ENCODE assay signal across 9 cellular contexts in the genomic region with DNA sequence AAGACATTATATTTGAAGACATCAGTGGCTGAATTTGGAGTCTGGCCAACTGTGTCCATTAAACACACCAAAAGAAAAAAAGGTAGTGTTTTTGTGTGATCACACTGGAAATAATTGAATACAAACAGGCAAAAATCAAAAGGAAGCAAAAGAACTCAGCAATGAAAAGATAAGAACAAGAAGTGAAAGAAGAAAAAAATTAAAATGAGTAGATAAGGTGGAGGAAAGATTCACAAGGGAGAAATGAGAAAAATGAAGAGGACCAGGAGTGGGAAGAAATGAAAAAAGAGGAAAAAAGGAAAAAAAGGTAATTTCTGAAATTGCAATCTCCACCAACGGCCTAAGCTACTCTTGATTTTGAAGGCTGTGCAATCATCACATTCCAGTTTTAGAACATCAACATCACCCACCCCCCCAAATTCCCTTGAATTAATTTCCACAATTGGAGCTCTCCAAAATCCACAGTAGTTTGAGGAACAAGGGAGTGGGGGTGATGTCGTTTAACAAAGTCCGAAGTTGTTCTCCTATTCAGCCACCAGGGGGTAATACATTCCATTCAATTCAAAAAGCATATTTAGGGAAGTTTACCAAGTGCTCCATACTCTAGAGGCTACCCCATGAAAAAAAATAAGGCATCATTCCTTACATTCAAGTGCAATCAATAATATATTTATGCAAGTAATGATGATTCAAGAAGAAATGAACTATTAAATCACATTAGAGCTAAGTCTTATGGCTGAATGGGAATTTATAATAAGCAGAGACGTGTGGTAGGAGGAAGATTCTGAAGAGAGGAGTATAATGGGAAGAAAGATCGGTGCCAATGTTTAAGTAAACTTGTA. TPM values are rescaled to one million over a fixed set of nuclear protein-coding genes. Genes with fewer than 3 reads are reported as not detected.
A peak's percentile ranks its signal among the peaks of the same experiment; 100 is the strongest.
DNase-seq lines count a peak whose midpoint lies in the region; ATAC-seq and TF ChIP-seq lines count a peak whose summit lies in the region.
"Had no signal": no experiment of that assay in that cellular context is flagged by ENCODE, and none has a peak within 500 bp of the region (broad histone marks: within the 10 kb centered on the region; RNA-seq: fewer than 3 reads in every experiment).

No MANE protein-coding gene starts in this region.

- H3K4me3 ChIP-seq in HCT116 (replicated peaks in 1 of 2; ENCODE audit: low read depth in 1 of 2, low read length in 2 of 2) (no peak overlapping the region), coronary artery (no peak overlapping the region), lower lobe of right lung (no peak overlapping the region)

- peak; percentile 62 for DNase-seq in DMS 273 (lab: John Stamatoyannopoulos, UW; ENCODE audit: unreplicated experiment)
- peak; percentile 54 for DNase-seq in HCT116 (ENCODE audit: low read depth, low spot score)
- DNase-seq in NCI-H82 treated with DMSO at 0.1 percent for 48 hours (lab: John Stamatoyannopoulos, UW; ENCODE audit: unreplicated experiment), result peak; percentile 22
- DNase-seq in coronary artery (ENCODE audit: low spot score), result no peak
- no peak for DNase-seq in lower lobe of right lung
- DNase-seq in stimulated activated CD4-positive, alpha-beta T cell treated with anti-CD3 and anti-CD28 coated beads, Interleukin-4, amount 100 ng/mL, for 4 hours, result no peak
- DNase-seq: T-cell had no signal

- RAD21 ChIA-PET in HCT116 (lab: Charles Lee; ENCODE audit: low non-redundant PET in 1 of 2, low total read pairs in 2 of 2, uncharacterized antibody in 2 of 2, unreplicated experiment in 2 of 2), result no interaction called here

- no peaks in the 10 kb centered on the region for H3K9me2 ChIP-seq in HCT116 (ENCODE audit: insufficient read depth)

- CTCF ChIA-PET in HCT116 (lab: Charles Lee), result interaction anchor here (0.7 to 2.0 kb wide), 6 partner anchors 14 to 139 kb away, joined by 3 to 14 read pairs (median 4); a partner anchor contains a TSS

- H2AFZ ChIP-seq in HCT116 (ENCODE audit: low read depth, low read length, poor library complexity, severe bottlenecking), result peak overlapping the region; percentile 33

- TF ChIP-seq RAD21 in HCT116 (IDR thresholded peaks at IDR 0.05; ENCODE audit: low read depth), result peak; percentile 86

- no TSS peak for BruUV-seq in HCT116 (replicated peaks; lab: Mats Ljungman, UMichigan)

- no peaks in the 10 kb centered on the region for H3K36me3 ChIP-seq in HCT116 (ENCODE audit: control insufficient read depth in 1 of 2, insufficient read depth in 2 of 2, low read length in 2 of 2)
- no peaks in the 10 kb centered on the region for H3K36me3 ChIP-seq in lower lobe of right lung

- H3K4me2 ChIP-seq in HCT116 (ENCODE audit: low read length), result no peak overlapping the region

- H3K79me2 ChIP-seq in HCT116 (ENCODE audit: insufficient read depth, low read length), result no peaks in the 10 kb centered on the region

- ATAC-seq in HCT116 (peak; percentile 94), lower lobe of right lung (peak; percentile 81 to 89), HG02870 (IDR thresholded peaks at IDR 0.05; ENCODE audit: unreplicated experiment) (no peak), HG03439 (IDR thresholded peaks at IDR 0.05; ENCODE audit: unreplicated experiment) (no peak)

- H3K9ac ChIP-seq in HCT116 (ENCODE audit: low read length), result no peak overlapping the region

- no peak for TF ChIP-seq POLR2A in HCT116 (IDR thresholded peaks at IDR 0.05; ENCODE audit: borderline replicate concordance, extremely low read depth, insufficient read depth, insufficient read length)

- H3K27me3 ChIP-seq in HCT116 (ENCODE audit: insufficient read depth, low read length) (no peaks in the 10 kb centered on the region), lower lobe of right lung (ENCODE audit: low read depth) (no peaks in the 10 kb centered on the region)

- intact Hi-C loops in HCT116 (cut with micrococcal nuclease), result loop anchor here (1.0 to 2.0 kb wide), 3 partner anchors 125 to 322 kb away; no protein-coding TSS in a partner anchor
- intact Hi-C loops in lower lobe of right lung (cut with DNase I), result no loop called here

- no peak overlapping the region for H3K27ac ChIP-seq in HCT116 (ENCODE audit: low read depth, low read length)
- no peak overlapping the region for H3K27ac ChIP-seq in coronary artery
- no peak overlapping the region for H3K27ac ChIP-seq in lower lobe of right lung

- H3K9me3 ChIP-seq in HCT116 (ENCODE audit: control insufficient read depth in 1 of 2, insufficient read depth in 1 of 2, low read depth in 1 of 2, low read length in 2 of 2) (no peaks in the 10 kb centered on the region), lower lobe of right lung (no peaks in the 10 kb centered on the region)

- peak; percentile 66 to 86 (median 79) for TF ChIP-seq CTCF in HCT116 (IDR thresholded peaks at IDR 0.05 in 2 of 3, conservative IDR thresholded peaks at IDR 0.05 in 1 of 3; ENCODE audit: borderline replicate concordance in 1 of 3, insufficient read depth in 1 of 3, low read depth in 2 of 3, low read length in 2 of 3)
- TF ChIP-seq CTCF in coronary artery (IDR thresholded peaks at IDR 0.05), result peak; percentile 67
- TF ChIP-seq CTCF in lower lobe of right lung (IDR thresholded peaks at IDR 0.05), result peak; percentile 72

- H3K4me1 ChIP-seq in HCT116 (ENCODE audit: control insufficient read depth in 1 of 2, insufficient read depth in 2 of 2, low read length in 2 of 2) (no peaks in the 10 kb centered on the region), lower lobe of right lung (peaks cover 7% of the 10 kb centered on the region)

- POLR2A ChIA-PET in HCT116 (lab: Charles Lee), result no interaction called here

- H4K20me1 ChIP-seq in HCT116 (ENCODE audit: insufficient read depth), result no peaks in the 10 kb centered on the region

TF ChIP-seq in HCT116, 20 proteins besides CTCF, POLR2A, EP300 and RAD21:
- no peak for TF ChIP-seq POLR2AphosphoS5 (IDR thresholded peaks at IDR 0.05; ENCODE audit: low read depth, low read length)
- TF ChIP-seq SRF (IDR thresholded peaks at IDR 0.05; ENCODE audit: low read depth), result 0 out of 2 replicates have a peak, but pooled peaks have one; percentile 19

RNA-seq across cellular contexts. Expression of a gene that starts 37.4 kb away (rescaled TPM):
- total RNA-seq in HCT116 (2021; ENCODE audit: unreplicated experiment) (2.9 TPM), lower lobe of right lung (1.6 TPM)
- polyA plus RNA-seq in HCT116 (2012), result 1.1 and 1.5 TPM in 2 replicates

RNA-seq across cellular contexts. Expression of a gene that starts 37.9 kb away (rescaled TPM):
- total RNA-seq in HCT116 (2021; ENCODE audit: unreplicated experiment), result 25.8 TPM
- 14.4 and 16.5 TPM in 2 replicates for polyA plus RNA-seq in HCT116 (2012)
- 18.8 TPM for total RNA-seq in lower lobe of right lung

Comparison
In these comparisons a context has a peak if more than half of its experiments do, and no peak if none do; other contexts are left out.
1. DNase-seq: peak in DMS 273 (single experiment), HCT116 (single experiment) and NCI-H82 treated with DMSO at 0.1 percent for 48 hours (single experiment); none in coronary artery (single experiment), lower lobe of right lung (single experiment) and stimulated activated CD4-positive, alpha-beta T cell treated with anti-CD3 and anti-CD28 coated beads, Interleukin-4, amount 100 ng/mL, for 4 hours (0 of 2).
2. ATAC-seq: peak in HCT116 (single experiment) and lower lobe of right lung (2 of 2); none in HG02870 (single experiment) and HG03439 (single experiment).
3. Peak in every context shown above with its lines, with median percentiles within 50 percentile points of each other: CTCF ChIP-seq.